Comparison of ENCODE assay signal across 33 cellular contexts in genomic region chr6:166743415-166743814, GRCh38.
A peak's percentile ranks its signal among the peaks of the same experiment; 100 is the strongest.
DNase-seq lines count a peak whose midpoint lies in the region; ATAC-seq, FAIRE-seq and TF ChIP-seq lines count a peak whose summit lies in the region.
"Had no signal": no experiment of that assay in that cellular context is flagged by ENCODE, and none has a peak within 500 bp of the region (broad histone marks: within the 10 kb centered on the region; RNA-seq: fewer than 3 reads in every experiment).

No MANE protein-coding gene starts in this region.

- H3K27me3 Mint-ChIP-seq in WTC11 (ENCODE audit: low read depth) (no peaks in the 10 kb centered on the region; the same call in 1 of the 2 replicates), type B pancreatic cell (peaks cover 21% of the 10 kb centered on the region)
- H3K27me3 Mint-ChIP-seq: B cell; CD4-positive, alpha-beta memory T cell had no signal

- no peak overlapping the region for H3K27ac ChIP-seq in HepG2 (ENCODE audit: extremely low read length, insufficient read depth, low read length)
- no peak overlapping the region for H3K27ac ChIP-seq in right lobe of liver
- peak overlapping the region; percentile 7 for H3K27ac ChIP-seq in mesodermal cell (ENCODE audit: low read depth, low read length, severe bottlenecking)
- H3K27ac ChIP-seq: PC-9, thyroid gland had no signal

- 16% methylated on average over 12 of the region's 12 CpGs for WGBS in HepG2 (ENCODE audit: low lambda C conversion rate)
- WGBS in right lobe of liver (ENCODE audit: insufficient coverage, low coverage, low lambda C conversion rate, missing lambda C conversion rate), result 83% methylated on average over 11 of the region's 12 CpGs
- 93 to 95% methylated on average over 12 of the region's 12 CpGs for WGBS in mesodermal cell (ENCODE audit: insufficient coverage in 2 of 2), 2 experiments

- H3K79me2 ChIP-seq in HepG2 (ENCODE audit: insufficient read depth, low read length), result no peaks in the 10 kb centered on the region

- TF ChIP-seq CTCF in HepG2 (CRISPR knock-in tag; IDR thresholded peaks at IDR 0.05) (no peak), right lobe of liver (IDR thresholded peaks at IDR 0.05) (no peak), WTC11 (IDR thresholded peaks at IDR 0.05) (no peak), type B pancreatic cell (conservative IDR thresholded peaks at IDR 0.05) (no peak)

- H3K4me1 ChIP-seq in HepG2 (ENCODE audit: insufficient read depth, low read length) (no peaks in the 10 kb centered on the region), right lobe of liver (no peaks in the 10 kb centered on the region), mesodermal cell (ENCODE audit: control insufficient read depth, insufficient read depth, low read length, poor library complexity, severe bottlenecking) (peaks cover 12% of the 10 kb centered on the region)
- H3K4me1 ChIP-seq: thyroid gland had no signal

- TF ChIP-seq EP300 in HepG2 (IDR thresholded peaks at IDR 0.05; ENCODE audit: low read depth in 2 of 2, low read length in 2 of 2) (no peak), HepG2 (CRISPR knock-in tag; IDR thresholded peaks at IDR 0.05; ENCODE audit: borderline replicate concordance) (no peak)

- H3K9me3 ChIP-seq in HepG2 (ENCODE audit: low read length), result no peaks in the 10 kb centered on the region
- H3K9me3 ChIP-seq in right lobe of liver, result no peaks in the 10 kb centered on the region
- H3K9me3 ChIP-seq in mesodermal cell (ENCODE audit: control insufficient read depth, low read length), result no peaks in the 10 kb centered on the region
- H3K9me3 ChIP-seq: MG63, sigmoid colon, thyroid gland had no signal

- H3K27me3 ChIP-seq in HepG2 (ENCODE audit: control insufficient read depth in 1 of 2, insufficient read depth in 2 of 2, low read length in 2 of 2) (peaks cover 2 to 64% of the 10 kb centered on the region in 2 experiments; a peak in 4 of 5 replicates), right lobe of liver (no peaks in the 10 kb centered on the region)
- H3K27me3 ChIP-seq: sigmoid colon, thyroid gland had no signal

- in situ Hi-C loops in HepG2 (cut with HindIII; ENCODE audit: extremely low pct_ligation_motif_present, low pct_unique_long_range_greater_than_20kb), result no loop called here

- POLR2A ChIA-PET in HepG2 (lab: Yijun Ruan, JAX) (no interaction called here), WTC11 (lab: Charles Lee) (no interaction called here)

- H3K4me3 Mint-ChIP-seq in WTC11 (no peak overlapping the region), type B pancreatic cell (no peak overlapping the region)
- H3K4me3 Mint-ChIP-seq: activated CD8-positive, alpha-beta T cell treated with anti-CD3 and anti-CD28 coated beads for 36 hours; B cell; CD4-positive, alpha-beta memory T cell had no signal

- H3K36me3 ChIP-seq in HepG2 (replicated peaks in 1 of 2; ENCODE audit: control insufficient read depth in 1 of 2, insufficient read depth in 2 of 2, low read length in 2 of 2) (no peaks in the 10 kb centered on the region), right lobe of liver (no peaks in the 10 kb centered on the region), mesodermal cell (ENCODE audit: control insufficient read depth, insufficient read depth, low read length) (no peaks in the 10 kb centered on the region)
- H3K36me3 ChIP-seq: MG63, sigmoid colon, thyroid gland had no signal

- no peak overlapping the region for H3K9ac ChIP-seq in HepG2 (ENCODE audit: insufficient read depth, low read depth, low read length)

- H3K9me3 Mint-ChIP-seq in WTC11 (no peaks in the 10 kb centered on the region), type B pancreatic cell (no peaks in the 10 kb centered on the region)
- H3K9me3 Mint-ChIP-seq: activated CD8-positive, alpha-beta T cell treated with anti-CD3 and anti-CD28 coated beads for 36 hours; activated naive CD4-positive, alpha-beta T cell treated with anti-CD3 and anti-CD28 coated beads, Interleukin-2, amount 50 U/mL, for 72 hours; CD4-positive, alpha-beta memory T cell had no signal

- TF ChIP-seq POLR2A in HepG2 (IDR thresholded peaks at IDR 0.05; ENCODE audit: insufficient read depth in 1 of 2, low read depth in 2 of 2, low read length in 2 of 2) (no peak), right lobe of liver (IDR thresholded peaks at IDR 0.05) (no peak)

- CTCF ChIA-PET in HepG2 (lab: Yijun Ruan, JAX; ENCODE audit: low intra/inter-chr PET ratio, low total read pairs) (no interaction called here), WTC11 (lab: Charles Lee) (interaction anchor here (1.0 to 2.4 kb wide), 3 partner anchors 29 to 31 kb away, joined by 4 to 7 read pairs (median 6); no protein-coding TSS in a partner anchor)

- H4K20me1 ChIP-seq in HepG2 (ENCODE audit: insufficient read depth, low read length), result no peaks in the 10 kb centered on the region

- intact Hi-C loops in HepG2 (cut with micrococcal nuclease; ENCODE audit: unreplicated experiment) (no loop called here), right lobe of liver (cut with DNase I) (no loop called here)

- no TSS peak for BruUV-seq in HepG2 (replicated peaks; lab: Mats Ljungman, UMichigan)

- H3K36me3 Mint-ChIP-seq in WTC11, result no peaks in the 10 kb centered on the region
- no peaks in the 10 kb centered on the region for H3K36me3 Mint-ChIP-seq in type B pancreatic cell
- H3K36me3 Mint-ChIP-seq: activated naive CD4-positive, alpha-beta T cell treated with anti-CD3 and anti-CD28 coated beads, Interleukin-2, amount 50 U/mL, for 72 hours had no signal

- H3K4me1 Mint-ChIP-seq in WTC11, result peaks cover 12% of the 10 kb centered on the region
- peaks cover 5% of the 10 kb centered on the region for H3K4me1 Mint-ChIP-seq in type B pancreatic cell (ENCODE audit: unreplicated experiment)
- H3K4me1 Mint-ChIP-seq: CD4-positive, alpha-beta memory T cell had no signal

- no peak for DNase-seq in HepG2 (ENCODE audit: low spot score)
- no peak for DNase-seq in right lobe of liver
- DNase-seq in WTC11 (ENCODE audit: low spot score), result no peak
- DNase-seq in urothelium cell line (ENCODE audit: low spot score), result no peak
- no peak for DNase-seq in DMS53 treated with DMSO at 0.1 percent for 48 hours (lab: John Stamatoyannopoulos, UW; ENCODE audit: unreplicated experiment)
- DNase-seq in epidermal melanocyte (ENCODE audit: insufficient read length, low spot score), result no peak
- no peak for DNase-seq in type B pancreatic cell (ENCODE audit: extremely low spot score, unreplicated experiment)
- DNase-seq: ACHN; activated CD4-positive, alpha-beta T cell treated with anti-CD3 and anti-CD28 coated beads for 1 hour; activated CD8-positive, alpha-beta T cell treated with anti-CD3 and anti-CD28 coated beads for 36 hours; activated T-cell treated with anti-CD3 and anti-CD28 coated beads for 4 hours; CD4-positive, alpha-beta memory T cell; hippocampal formation; KG1; left cardiac atrium; mesenchymal stem cell; MG63; NCI-H1105 treated with DMSO at 0.1 percent for 48 hours; NCI-H524 treated with DMSO at 0.1 percent for 48 hours; PC-9; posterior cingulate gyrus; SHP77; sigmoid colon; stimulated activated CD4-positive, alpha-beta T cell treated with anti-CD3 and anti-CD28 coated beads, Interleukin-12 subunit alpha, Interleukin-12 subunit beta, amount 100 ng/mL, for 4 hours; stimulated activated CD4-positive, alpha-beta T cell treated with anti-CD3 and anti-CD28 coated beads, Interleukin-4, amount 100 ng/mL, for 1 hour; T-helper 2 cell; thyroid gland had no signal

- H3K4me2 ChIP-seq in HepG2 (ENCODE audit: low read depth, low read length), result no peak overlapping the region
- H3K4me2 ChIP-seq: PC-9 had no signal

- FAIRE-seq in HepG2 (lab: Jason Lieb, UNC) (no peak), urothelium cell line (lab: Jason Lieb, UNC) (peak; percentile 75)
- FAIRE-seq: D721Med, GM18507, GM19239 had no signal

- ATAC-seq in HepG2, result no peak
- no peak for ATAC-seq in right lobe of liver
- ATAC-seq in WTC11, result no peak
- ATAC-seq: activated CD8-positive, alpha-beta T cell treated with anti-CD3 and anti-CD28 coated beads for 36 hours; activated naive CD4-positive, alpha-beta T cell treated with anti-CD3 and anti-CD28 coated beads, Interleukin-2, amount 50 U/mL, for 72 hours had no signal

- no peak overlapping the region for H3K4me3 ChIP-seq in HepG2 (replicated peaks in 1 of 3; ENCODE audit: insufficient read depth in 1 of 3, low read depth in 2 of 3, low read length in 3 of 3)
- no peak overlapping the region for H3K4me3 ChIP-seq in right lobe of liver
- no peak overlapping the region for H3K4me3 ChIP-seq in mesodermal cell (ENCODE audit: extremely low read depth, insufficient read depth, low read length, poor library complexity, severe bottlenecking)
- H3K4me3 ChIP-seq: MG63, PC-9, sigmoid colon, thyroid gland had no signal

- TF ChIP-seq RAD21 in HepG2 (CRISPR knock-in tag; IDR thresholded peaks at IDR 0.05), result no peak

- no peak overlapping the region for H2AFZ ChIP-seq in HepG2 (ENCODE audit: low read length)
- H2AFZ ChIP-seq: PC-9 had no signal

- H3K27ac Mint-ChIP-seq in WTC11, result 0 out of 2 replicates have a peak overlapping the region, but pooled peaks have one; percentile 49
- H3K27ac Mint-ChIP-seq in type B pancreatic cell, result no peak overlapping the region
- H3K27ac Mint-ChIP-seq: activated CD8-positive, alpha-beta T cell treated with anti-CD3 and anti-CD28 coated beads for 36 hours; activated naive CD4-positive, alpha-beta T cell treated with anti-CD3 and anti-CD28 coated beads, Interleukin-2, amount 50 U/mL, for 72 hours; B cell; CD4-positive, alpha-beta memory T cell had no signal

TF ChIP-seq in HepG2, 621 proteins besides CTCF, POLR2A, EP300 and RAD21:
- peak; percentile 19; the same call in 1 of the 2 replicates for TF ChIP-seq RFX1 (IDR thresholded peaks at IDR 0.05)
- no peak for TF ChIP-seq MYNN (CRISPR knock-in tag; IDR thresholded peaks at IDR 0.05; ENCODE audit: low read depth)

TF ChIP-seq in WTC11, 78 proteins besides CTCF, POLR2A, EP300 and RAD21 (continues in another document):
- TF ChIP-seq ZNF281 (CRISPR knock-in tag; IDR thresholded peaks at IDR 0.05) (no peak), GTF2I (CRISPR knock-in tag; conservative IDR thresholded peaks at IDR 0.05) (no peak)
